Comparison of ENCODE assay signal across 8 cellular contexts in the genomic region with DNA sequence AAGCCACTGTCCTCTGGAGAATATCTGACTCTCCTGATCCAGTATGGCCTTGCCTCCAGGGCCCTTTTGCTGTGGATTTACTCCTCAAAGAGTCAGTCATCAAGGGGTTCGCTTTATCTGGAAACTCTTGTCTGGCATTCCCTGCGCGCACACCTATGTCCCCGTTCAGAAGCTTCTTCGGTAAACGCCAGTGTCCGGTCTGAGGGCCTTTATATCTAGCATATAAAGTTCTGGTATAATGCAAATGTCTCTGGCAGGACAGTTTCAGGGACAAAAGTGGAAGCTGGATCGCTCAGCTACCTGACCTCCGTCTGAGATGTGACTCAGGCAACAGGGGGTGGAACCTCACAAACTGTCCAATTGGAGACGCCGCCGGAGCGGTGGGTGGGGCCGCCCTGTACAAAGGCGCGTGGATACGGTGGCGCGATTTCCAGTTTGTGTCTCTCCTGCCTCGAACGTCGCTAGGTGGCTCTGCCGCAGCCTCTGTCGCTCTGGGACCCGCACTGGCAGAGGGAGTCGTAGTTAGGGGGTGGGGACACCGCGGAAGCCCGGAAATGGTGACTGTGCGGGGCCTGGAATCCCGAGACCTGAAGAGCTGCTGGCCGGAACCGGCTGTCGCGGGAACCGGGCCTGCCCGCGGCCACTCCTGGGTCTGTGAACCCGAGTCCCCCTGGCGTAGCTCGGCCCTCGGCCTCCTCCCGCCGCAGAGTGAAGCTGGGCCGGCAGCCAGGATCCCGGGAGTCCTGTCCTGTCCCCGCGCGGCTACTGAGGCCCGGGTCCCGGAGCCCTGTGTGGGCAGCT. TPM values are rescaled to one million over a fixed set of nuclear protein-coding genes. Genes with fewer than 3 reads are reported as not detected.
DNase-seq lines count a peak whose midpoint lies in the region; ATAC-seq and TF ChIP-seq lines count a peak whose summit lies in the region.

No MANE protein-coding gene starts in this region.

- H3K27ac Mint-ChIP-seq in type B pancreatic cell: peak overlapping the region; percentile 93

- H3K27me3 Mint-ChIP-seq in type B pancreatic cell: no peaks in the 10 kb centered on the region

- ATAC-seq in GM21737 (IDR thresholded peaks at IDR 0.05; ENCODE audit: unreplicated experiment): peak; percentile 93

- H3K36me3 ChIP-seq in left ventricle myocardium inferior: no peaks in the 10 kb centered on the region

- H3K36me3 Mint-ChIP-seq in type B pancreatic cell: no peaks in the 10 kb centered on the region

- H3K4me3 ChIP-seq in left ventricle myocardium inferior: peak overlapping the region; percentile 79

- H3K4me3 Mint-ChIP-seq in type B pancreatic cell: peak overlapping the region; percentile 95

- peaks cover 13% of the 10 kb centered on the region for H3K4me1 ChIP-seq in left ventricle myocardium inferior

- intact Hi-C loops in left ventricle myocardium inferior (cut with micrococcal nuclease) (no loop called here), posterior cingulate gyrus (cut with DNase I) (loop anchor here (2.0 kb wide), 1 partner anchor 56 kb away; the partner anchor contains the start of gene ZNF564)

- H3K27ac ChIP-seq in left ventricle myocardium inferior (replicated peaks): peak overlapping the region; percentile 91

- H3K27me3 ChIP-seq in left ventricle myocardium inferior (ENCODE audit: low read depth): no peaks in the 10 kb centered on the region

- DNase-seq in D341Med (ENCODE audit: low spot score) (peak; percentile 94), NCI-H1048 (lab: John Stamatoyannopoulos, UW) (peak; percentile 93), T follicular helper cell (ENCODE audit: low read depth) (peak; percentile 91), amniotic stem cell (lab: John Stamatoyannopoulos, UW) (peak; percentile 52), left ventricle myocardium inferior (peak; percentile 94), posterior cingulate gyrus (peak; percentile 87 to 99 (median 97)), type B pancreatic cell (ENCODE audit: extremely low spot score, unreplicated experiment) (peak; percentile 91)

- H3K4me1 Mint-ChIP-seq in type B pancreatic cell (ENCODE audit: unreplicated experiment): peaks cover 8% of the 10 kb centered on the region

- H3K9me3 Mint-ChIP-seq in type B pancreatic cell: no peaks in the 10 kb centered on the region

- H3K9me3 ChIP-seq in left ventricle myocardium inferior (replicated peaks): no peaks in the 10 kb centered on the region

- TF ChIP-seq CTCF in left ventricle myocardium inferior (IDR thresholded peaks at IDR 0.05; ENCODE audit: borderline replicate concordance): peak; percentile 53
- TF ChIP-seq CTCF in type B pancreatic cell (conservative IDR thresholded peaks at IDR 0.05): peak; percentile 47

RNA-seq across cellular contexts. Expression of gene ZNF709, which starts 10.6 kb away (rescaled TPM):
- total RNA-seq in left ventricle myocardium inferior (1.1 TPM), type B pancreatic cell (ENCODE audit: low replicate concordance) (3.6 and 5.6 TPM in 2 replicates)

RNA-seq across cellular contexts. Expression of gene ZNF443, which starts 54.4 kb away (rescaled TPM):
- 2.3 TPM for total RNA-seq in left ventricle myocardium inferior
- total RNA-seq in type B pancreatic cell (ENCODE audit: low replicate concordance): 7.7 TPM in 2 replicates

RNA-seq across cellular contexts. Expression of gene ZNF564, which starts 56.1 kb away (rescaled TPM):
- total RNA-seq in left ventricle myocardium inferior (11.1 TPM), type B pancreatic cell (ENCODE audit: low replicate concordance) (11.0 and 14.5 TPM in 2 replicates)

Comparison
In these comparisons a context has a peak if more than half of its experiments do, and no peak if none do; other contexts are left out.
1. Peak in every context shown above with its lines: DNase-seq, ATAC-seq, H3K4me3 ChIP-seq and H3K27ac ChIP-seq.